Comparison of ENCODE assay signal across 13 cellular contexts in the genomic region with DNA sequence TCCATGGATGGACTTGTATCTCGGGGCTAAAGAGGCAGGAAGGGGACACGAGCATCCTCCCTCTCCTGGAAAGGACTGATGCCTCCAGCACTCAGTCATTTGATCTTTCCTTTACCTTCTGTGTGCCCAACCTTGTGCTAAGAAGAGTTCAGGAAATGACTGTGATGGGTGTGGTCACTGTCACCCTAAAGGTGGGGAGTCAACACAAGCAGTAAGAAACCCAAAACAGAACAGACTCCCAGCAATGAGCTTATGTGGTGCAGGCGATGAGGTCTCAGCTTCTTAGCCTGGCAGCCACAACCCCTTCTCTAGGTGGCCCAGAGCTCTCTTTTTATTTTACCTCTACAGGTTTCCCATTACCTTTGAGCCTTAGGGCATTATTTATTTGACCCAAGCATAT. TPM values are rescaled to one million over a fixed set of nuclear protein-coding genes. Genes with fewer than 3 reads are reported as not detected.
DNase-seq lines count a peak whose midpoint lies in the region; ATAC-seq and TF ChIP-seq lines count a peak whose summit lies in the region.
"Had no signal": no experiment of that assay in that cellular context is flagged by ENCODE, and none has a peak within 500 bp of the region (broad histone marks: within the 10 kb centered on the region; RNA-seq: fewer than 3 reads in every experiment).

No MANE protein-coding gene starts in this region.

- POLR2A ChIA-PET in naive thymus-derived CD4-positive, alpha-beta T cell (lab: Charles Lee) = interaction anchor here (0.6 to 3.1 kb wide), 22 partner anchors 9 to 308 kb away, joined by 3 to 23 read pairs (median 4); partner anchors contain the start of genes C15orf39, FAM219B, PPCDC and ULK3

- H4K20me1 ChIP-seq in MM.1S (ENCODE audit: insufficient read depth, low read length) = no peaks in the 10 kb centered on the region

- no peak overlapping the region for H2AFZ ChIP-seq in MM.1S (ENCODE audit: low read length)

- no peak overlapping the region for H3K4me3 ChIP-seq in MM.1S (ENCODE audit: low read length)
- H3K4me3 ChIP-seq in naive thymus-derived CD4-positive, alpha-beta T cell (ENCODE audit: low read length) = peak overlapping the region; percentile 18
- H3K4me3 ChIP-seq: coronary artery had no signal

- intact Hi-C loops in naive thymus-derived CD4-positive, alpha-beta T cell (cut with micrococcal nuclease) = loop anchor here (1.0 to 5.0 kb wide), 4 partner anchors 8 to 106 kb away; partner anchors contain the start of genes COX5A (in 1 of the 2) and ULK3 (in 1 of the 2)
- intact Hi-C loops in head of caudate nucleus (cut with DNase I) = no loop called here

- H3K9me3 Mint-ChIP-seq in activated T-cell treated with anti-CD3 and anti-CD28 coated beads, Interleukin-2, amount 50 U/mL, for 24 hours = no peaks in the 10 kb centered on the region
- H3K9me3 Mint-ChIP-seq in activated naive CD4-positive, alpha-beta T cell treated with anti-CD3 and anti-CD28 coated beads, Interleukin-2, amount 50 U/mL, for 72 hours = no peaks in the 10 kb centered on the region
- peaks cover 0 to 4% (median 0%) of the 10 kb centered on the region in 11 donors for H3K9me3 Mint-ChIP-seq in naive thymus-derived CD4-positive, alpha-beta T cell
- H3K9me3 Mint-ChIP-seq: H9 had no signal

- no peaks in the 10 kb centered on the region for H3F3A ChIP-seq in MM.1S (ENCODE audit: insufficient read depth, low read length)

- no peaks in the 10 kb centered on the region for H3K36me3 ChIP-seq in MM.1S (replicated peaks; ENCODE audit: insufficient read depth, low read length)
- peaks cover 0 to 42% (median 4%) of the 10 kb centered on the region in 3 experiments for H3K36me3 ChIP-seq in naive thymus-derived CD4-positive, alpha-beta T cell (ENCODE audit: control insufficient read depth in 2 of 3, insufficient read depth in 3 of 3, low read length in 3 of 3)

- H3K9me3 ChIP-seq in MM.1S (replicated peaks; ENCODE audit: insufficient read depth, low read length) = no peaks in the 10 kb centered on the region
- no peaks in the 10 kb centered on the region for H3K9me3 ChIP-seq in naive thymus-derived CD4-positive, alpha-beta T cell (ENCODE audit: control insufficient read depth in 2 of 3, low read length in 3 of 3)

- H3K4me3 Mint-ChIP-seq in activated T-cell treated with anti-CD3 and anti-CD28 coated beads, Interleukin-2, amount 50 U/mL, for 24 hours = peak overlapping the region; percentile 11
- H3K4me3 Mint-ChIP-seq in naive thymus-derived CD4-positive, alpha-beta T cell = peak overlapping the region; percentile 68 to 96 (median 82)
- H3K4me3 Mint-ChIP-seq: H9 had no signal

- no peak for TF ChIP-seq CTCF in MM.1S (IDR thresholded peaks at IDR 0.05; ENCODE audit: low read length)

- H3K27me3 ChIP-seq in MM.1S (replicated peaks; ENCODE audit: insufficient read depth, low read length) = no peaks in the 10 kb centered on the region
- H3K27me3 ChIP-seq in naive thymus-derived CD4-positive, alpha-beta T cell (ENCODE audit: control insufficient read depth in 2 of 2, insufficient read depth in 2 of 2, low read length in 2 of 2) = no peaks in the 10 kb centered on the region

- peaks cover 26% of the 10 kb centered on the region for H3K4me1 ChIP-seq in MM.1S (ENCODE audit: low read length)
- H3K4me1 ChIP-seq in naive thymus-derived CD4-positive, alpha-beta T cell (ENCODE audit: control insufficient read depth in 2 of 2, insufficient read depth in 2 of 2, low read length in 2 of 2) = peaks cover 33 to 45% of the 10 kb centered on the region in 2 donors

- peaks cover 9% of the 10 kb centered on the region; the same call in 1 of the 2 replicates for H3K79me2 ChIP-seq in MM.1S (ENCODE audit: low read length)

- DNase-seq in activated T-cell treated with anti-CD3 and anti-CD28 coated beads, Interleukin-2, amount 50 U/mL, for 24 hours = no peak
- DNase-seq in activated T-cell treated with anti-CD3 and anti-CD28 coated beads, Interleukin-2, amount 50 U/mL, for 48 hours = no peak
- peak; percentile 17 for DNase-seq in MM.1S
- no peak for DNase-seq in activated naive CD4-positive, alpha-beta T cell treated with anti-CD3 and anti-CD28 coated beads, Interleukin-2, amount 50 U/mL, for 72 hours (ENCODE audit: low spot score in 2 of 2)
- peak in 7 of 9 donors; percentile 48 to 77 (median 68) for DNase-seq in naive thymus-derived CD4-positive, alpha-beta T cell
- DNase-seq in retina = no peak
- no peak for DNase-seq in head of caudate nucleus
- DNase-seq: H9; NCI-H1694; occipital lobe; stimulated activated CD4-positive, alpha-beta T cell treated with anti-CD3 and anti-CD28 coated beads, Interleukin-4, amount 100 ng/mL, for 1 hour had no signal

- CTCF ChIA-PET in naive thymus-derived CD4-positive, alpha-beta T cell (lab: Charles Lee) = interaction anchor here (0.7 to 2.7 kb wide), 9 partner anchors 8 to 125 kb away, joined by 3 to 13 read pairs (median 4); partner anchors contain the start of gene FAM219B

- peaks cover 72% of the 10 kb centered on the region for H3K36me3 Mint-ChIP-seq in activated T-cell treated with anti-CD3 and anti-CD28 coated beads, Interleukin-2, amount 50 U/mL, for 24 hours (ENCODE audit: low read depth)
- H3K36me3 Mint-ChIP-seq in activated naive CD4-positive, alpha-beta T cell treated with anti-CD3 and anti-CD28 coated beads, Interleukin-2, amount 50 U/mL, for 72 hours = peaks cover 6 to 41% of the 10 kb centered on the region in 2 donors
- H3K36me3 Mint-ChIP-seq in naive thymus-derived CD4-positive, alpha-beta T cell = peaks cover 0 to 24% (median 9%) of the 10 kb centered on the region in 5 donors

- H3K9me2 ChIP-seq in MM.1S (replicated peaks; ENCODE audit: insufficient read depth, low read length) = no peaks in the 10 kb centered on the region

- peak overlapping the region; percentile 97 for H3K27ac Mint-ChIP-seq in activated T-cell treated with anti-CD3 and anti-CD28 coated beads, Interleukin-2, amount 50 U/mL, for 24 hours
- H3K27ac Mint-ChIP-seq in activated naive CD4-positive, alpha-beta T cell treated with anti-CD3 and anti-CD28 coated beads, Interleukin-2, amount 50 U/mL, for 72 hours = peak overlapping the region; percentile 63 to 94
- peak overlapping the region; percentile 83 to 100 (median 97) for H3K27ac Mint-ChIP-seq in naive thymus-derived CD4-positive, alpha-beta T cell
- H3K27ac Mint-ChIP-seq: H9 had no signal

- H3K9ac ChIP-seq in MM.1S (ENCODE audit: low read length) = no peak overlapping the region

- ATAC-seq in activated naive CD4-positive, alpha-beta T cell treated with anti-CD3 and anti-CD28 coated beads, Interleukin-2, amount 50 U/mL, for 72 hours = peak in 1 of 2 donors; percentile 13
- ATAC-seq in naive thymus-derived CD4-positive, alpha-beta T cell = peak; percentile 71
- ATAC-seq in GM21529 (IDR thresholded peaks at IDR 0.05; ENCODE audit: unreplicated experiment) = no peak

- H3K27ac ChIP-seq in MM.1S (ENCODE audit: low read length) = peak overlapping the region; percentile 53; the same call in 1 of the 2 replicates
- peak overlapping the region; percentile 70 for H3K27ac ChIP-seq in naive thymus-derived CD4-positive, alpha-beta T cell (ENCODE audit: low read depth, low read length)
- H3K27ac ChIP-seq: coronary artery had no signal

- no peaks in the 10 kb centered on the region for H3K27me3 Mint-ChIP-seq in activated T-cell treated with anti-CD3 and anti-CD28 coated beads, Interleukin-2, amount 50 U/mL, for 24 hours
- H3K27me3 Mint-ChIP-seq in naive thymus-derived CD4-positive, alpha-beta T cell = no peaks in the 10 kb centered on the region

- peaks cover 47% of the 10 kb centered on the region for H3K4me1 Mint-ChIP-seq in activated T-cell treated with anti-CD3 and anti-CD28 coated beads, Interleukin-2, amount 50 U/mL, for 24 hours (ENCODE audit: low read depth)
- H3K4me1 Mint-ChIP-seq in naive thymus-derived CD4-positive, alpha-beta T cell = peaks cover 30 to 60% (median 48%) of the 10 kb centered on the region in 7 donors

- peak overlapping the region; percentile 36 for H3K4me2 ChIP-seq in MM.1S (ENCODE audit: low read depth, low read length)

RNA-seq across cellular contexts. Expression of gene MPI, which starts 3.8 kb away (rescaled TPM):
- total RNA-seq in activated naive CD4-positive, alpha-beta T cell treated with anti-CD3 and anti-CD28 coated beads, Interleukin-2, amount 50 U/mL, for 72 hours = 10 to 100 TPM; 22.0 to 98.0 TPM
- 10 to 100 TPM; 34.0 to 97.8 (median 80.6) TPM for total RNA-seq in naive thymus-derived CD4-positive, alpha-beta T cell
- 10 to 100 TPM; 92.5 to 98.3 TPM for polyA plus RNA-seq in naive thymus-derived CD4-positive, alpha-beta T cell

RNA-seq across cellular contexts. Expression of gene FAM219B, which starts 13.0 kb away (rescaled TPM):
- 10 to 100 TPM; 61.7 to 66.2 TPM for total RNA-seq in activated naive CD4-positive, alpha-beta T cell treated with anti-CD3 and anti-CD28 coated beads, Interleukin-2, amount 50 U/mL, for 72 hours
- 100 to 1,000 TPM in 2 of 5 experiments, 10 to 100 TPM in 3; 40.5 to 111 (median 99.6) TPM for total RNA-seq in naive thymus-derived CD4-positive, alpha-beta T cell
- polyA plus RNA-seq in naive thymus-derived CD4-positive, alpha-beta T cell = 10 to 100 TPM; 20.2 to 27.7 TPM

RNA-seq across cellular contexts. Expression of gene SCAMP2, which starts 20.5 kb away (rescaled TPM):
- 10 to 100 TPM; 79.5 to 92.7 TPM for total RNA-seq in activated naive CD4-positive, alpha-beta T cell treated with anti-CD3 and anti-CD28 coated beads, Interleukin-2, amount 50 U/mL, for 72 hours
- total RNA-seq in naive thymus-derived CD4-positive, alpha-beta T cell = 100 to 1,000 TPM in 3 of 5 experiments, 10 to 100 TPM in 2; 78.9 to 130 (median 116) TPM
- 100 to 1,000 TPM; 131 to 141 TPM for polyA plus RNA-seq in naive thymus-derived CD4-positive, alpha-beta T cell

RNA-seq across cellular contexts. Expression of gene COX5A, which starts 44.2 kb away (rescaled TPM):
- 100 to 1,000 TPM; 314 to 323 TPM for total RNA-seq in activated naive CD4-positive, alpha-beta T cell treated with anti-CD3 and anti-CD28 coated beads, Interleukin-2, amount 50 U/mL, for 72 hours
- total RNA-seq in naive thymus-derived CD4-positive, alpha-beta T cell = 100 to 1,000 TPM in 1 of 5 experiments, 10 to 100 TPM in 4; 44.4 to 210 (median 59.2) TPM
- 100 to 1,000 TPM; 239 to 242 TPM for polyA plus RNA-seq in naive thymus-derived CD4-positive, alpha-beta T cell

RNA-seq across cellular contexts. Expression of gene ULK3, which starts 50.7 kb away (rescaled TPM):
- 10 to 100 TPM; 37.6 to 50.3 TPM for total RNA-seq in activated naive CD4-positive, alpha-beta T cell treated with anti-CD3 and anti-CD28 coated beads, Interleukin-2, amount 50 U/mL, for 72 hours
- total RNA-seq in naive thymus-derived CD4-positive, alpha-beta T cell = 100 to 1,000 TPM in 1 of 5 experiments, 10 to 100 TPM in 4; 53.2 to 106 (median 59.2) TPM
- 10 to 100 TPM; 15.4 to 32.8 TPM for polyA plus RNA-seq in naive thymus-derived CD4-positive, alpha-beta T cell

Comparison
In these comparisons a context has a peak if more than half of its experiments do, and no peak if none do; other contexts are left out.
1. DNase-seq: peak in MM.1S (single experiment) and naive thymus-derived CD4-positive, alpha-beta T cell (7 of 9); none in activated T-cell treated with anti-CD3 and anti-CD28 coated beads, Interleukin-2, amount 50 U/mL, for 24 hours (single experiment), activated T-cell treated with anti-CD3 and anti-CD28 coated beads, Interleukin-2, amount 50 U/mL, for 48 hours (0 of 2), activated naive CD4-positive, alpha-beta T cell treated with anti-CD3 and anti-CD28 coated beads, Interleukin-2, amount 50 U/mL, for 72 hours (0 of 2), retina (single experiment) and head of caudate nucleus (0 of 42).
2. Peak in every context shown above with its lines, with median percentiles within 50 percentile points of each other: H3K27ac Mint-ChIP-seq.